Comparison of ENCODE assay signal across 21 cellular contexts in genomic region chr17:64232466-64233262, GRCh38.
"Had no signal": no experiment of that assay in that cellular context is flagged by ENCODE, and none has a peak within 500 bp of the region (broad histone marks: within the 10 kb centered on the region; RNA-seq: fewer than 3 reads in every experiment).

No MANE protein-coding gene starts in this region.

- H3K9me3 ChIP-seq: neutrophil, right atrium auricular region, tibial nerve, vagina had no signal

- H3K36me3 ChIP-seq: right atrium auricular region, tibial nerve, vagina had no signal

- H3K4me3 ChIP-seq: right atrium auricular region, skin epidermis, tibial nerve, vagina had no signal

- H3K27me3 ChIP-seq: foreskin keratinocyte, neutrophil, right atrium auricular region, tibial nerve, vagina had no signal

- H3K27ac ChIP-seq: neutrophil had no signal

- DNase-seq: activated CD4-positive, alpha-beta T cell treated with anti-CD3 and anti-CD28 coated beads for 4 hours; activated CD8-positive, alpha-beta T cell treated with anti-CD3 and anti-CD28 coated beads for 36 hours; activated effector memory CD4-positive, alpha-beta T cell treated with anti-CD3 and anti-CD28 coated beads, Interleukin-2, amount 50 U/mL, for 16 hours; activated T-cell treated with anti-CD3 and anti-CD28 coated beads, Interleukin-2, amount 50 U/mL, for 48 hours; amygdala; central memory CD4-positive, alpha-beta T cell; cortex of kidney; effector CD8-positive, alpha-beta T cell; head of caudate nucleus; natural killer cell; stimulated activated CD4-positive, alpha-beta T cell treated with anti-CD3 and anti-CD28 coated beads, Interleukin-4, amount 100 ng/mL, for 24 hours; stimulated activated naive CD4-positive, alpha-beta T cell; T-helper 17 cell had no signal

- ATAC-seq: activated CD8-positive, alpha-beta T cell treated with anti-CD3 and anti-CD28 coated beads for 36 hours; activated naive CD4-positive, alpha-beta T cell treated with anti-CD3 and anti-CD28 coated beads, Interleukin-2, amount 50 U/mL, for 72 hours; left lobe of liver; natural killer cell; T-helper 17 cell had no signal
